Comparison of ENCODE assay signal across 7 cellular contexts in genomic region chr3:140863481-140864084, GRCh38.
DNase-seq lines count a peak whose midpoint lies in the region; ATAC-seq and TF ChIP-seq lines count a peak whose summit lies in the region.

No MANE protein-coding gene starts in this region.

- CTCF ChIA-PET in activated CD8-positive, alpha-beta memory T cell treated with anti-CD3 and anti-CD28 coated beads, Interleukin-2, amount 10 ng/mL, durations not matched to agents 7 days and 5 days (lab: Charles Lee): interaction anchor here (0.7 to 1.3 kb wide), 5 partner anchors 11 to 137 kb away, joined by 3 to 4 read pairs (median 3); no protein-coding TSS in a partner anchor

- peaks cover 3% of the 10 kb centered on the region for H3K27me3 Mint-ChIP-seq in activated CD8-positive, alpha-beta memory T cell treated with anti-CD3 and anti-CD28 coated beads, Interleukin-2, amount 10 ng/mL, durations not matched to agents 7 days and 5 days

- no peak overlapping the region for H3K4me3 ChIP-seq in fibroblast of villous mesenchyme (ENCODE audit: low read depth, low read length)
- no peak overlapping the region for H3K4me3 ChIP-seq in ovary

- TF ChIP-seq EP300 in ovary (IDR thresholded peaks at IDR 0.05): no peak

- no peaks in the 10 kb centered on the region for H3K9me3 Mint-ChIP-seq in activated CD8-positive, alpha-beta memory T cell treated with anti-CD3 and anti-CD28 coated beads, Interleukin-2, amount 10 ng/mL, durations not matched to agents 7 days and 5 days (ENCODE audit: low read depth)

- no peaks in the 10 kb centered on the region for H3K4me1 Mint-ChIP-seq in activated CD8-positive, alpha-beta memory T cell treated with anti-CD3 and anti-CD28 coated beads, Interleukin-2, amount 10 ng/mL, durations not matched to agents 7 days and 5 days

- no peak overlapping the region for H3K27ac ChIP-seq in ovary

- intact Hi-C loops in ovary (cut with DNase I): loop anchor here in 3 of 4 donors (5.0 to 10.0 kb wide), 3 partner anchors 926 to 1439 kb away; partner anchors contain the start of gene CLSTN2 (in 2 of the 3)

- no peak for TF ChIP-seq POLR2A in ovary (IDR thresholded peaks at IDR 0.05)
- TF ChIP-seq POLR2A in GM18505 (IDR thresholded peaks at IDR 0.05; ENCODE audit: borderline replicate concordance, extremely low read depth, insufficient read depth, insufficient read length): no peak

- no peaks in the 10 kb centered on the region for H3K9me3 ChIP-seq in ovary

- no peaks in the 10 kb centered on the region for H3K27me3 ChIP-seq in ovary

- no peaks in the 10 kb centered on the region for H3K36me3 Mint-ChIP-seq in activated CD8-positive, alpha-beta memory T cell treated with anti-CD3 and anti-CD28 coated beads, Interleukin-2, amount 10 ng/mL, durations not matched to agents 7 days and 5 days

- no peak overlapping the region for H3K4me3 Mint-ChIP-seq in activated CD8-positive, alpha-beta memory T cell treated with anti-CD3 and anti-CD28 coated beads, Interleukin-2, amount 10 ng/mL, durations not matched to agents 7 days and 5 days

- DNase-seq in ELF-1 (ENCODE audit: low read depth, low spot score) (peak; percentile 50), NCI-H510A treated with DMSO at 0.1 percent for 48 hours (lab: John Stamatoyannopoulos, UW) (peak; percentile 38), fibroblast of villous mesenchyme (ENCODE audit: low read depth) (peak; percentile 53), ovary (peak; percentile 47 to 82 (median 63))
- DNase-seq in activated CD8-positive, alpha-beta memory T cell treated with anti-CD3 and anti-CD28 coated beads, Interleukin-2, amount 10 ng/mL, durations not matched to agents 7 days and 5 days: peak; percentile 58

- no peaks in the 10 kb centered on the region for H3K36me3 ChIP-seq in ovary

- no peak overlapping the region for H3K27ac Mint-ChIP-seq in activated CD8-positive, alpha-beta memory T cell treated with anti-CD3 and anti-CD28 coated beads, Interleukin-2, amount 10 ng/mL, durations not matched to agents 7 days and 5 days

- 2 to 8% (median 8%) methylated on average over 6 of the region's 6 CpGs for WGBS in ovary, 3 donors

- ATAC-seq in HG02981 (IDR thresholded peaks at IDR 0.05; ENCODE audit: unreplicated experiment) (peak; percentile 53), GM18505 (IDR thresholded peaks at IDR 0.05; ENCODE audit: unreplicated experiment) (no peak)
- peak; percentile 57 for ATAC-seq in activated CD8-positive, alpha-beta memory T cell treated with anti-CD3 and anti-CD28 coated beads, Interleukin-2, amount 10 ng/mL, durations not matched to agents 7 days and 5 days

- peaks cover 1% of the 10 kb centered on the region for H3K4me1 ChIP-seq in ovary (ENCODE audit: insufficient read depth)

- TF ChIP-seq CTCF in fibroblast of villous mesenchyme (IDR thresholded peaks at IDR 0.05; ENCODE audit: insufficient read depth, low read depth, low read length): peak; percentile 45
- peak; percentile 29 to 62 (median 58) for TF ChIP-seq CTCF in ovary (IDR thresholded peaks at IDR 0.05)
